28 cellular contexts compared by ENCODE assay signal in the genomic region with DNA sequence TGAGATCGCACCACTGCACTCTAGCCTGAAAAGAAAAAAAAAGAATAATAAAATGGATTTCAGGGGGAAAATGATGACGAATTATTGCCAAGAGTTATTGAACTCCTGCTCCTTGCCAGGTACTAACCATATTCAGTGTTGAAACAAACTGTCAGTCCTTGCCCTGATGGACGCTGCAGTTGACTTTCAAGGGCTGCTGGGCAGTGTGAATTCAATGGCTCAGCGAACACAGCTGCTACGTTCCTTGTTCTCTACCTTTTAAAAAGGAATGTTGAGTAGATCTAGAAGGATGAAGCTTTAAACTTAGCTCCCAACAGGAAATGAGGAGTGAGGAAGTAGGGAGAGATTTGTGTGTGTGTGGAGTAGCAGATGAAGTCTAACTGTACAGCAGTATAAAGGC. TPM values are rescaled to one million over a fixed set of nuclear protein-coding genes. Genes with fewer than 3 reads are reported as not detected.
DNase-seq lines count a peak whose midpoint lies in the region; ATAC-seq and TF ChIP-seq lines count a peak whose summit lies in the region.
"Had no signal": no experiment of that assay in that cellular context is flagged by ENCODE, and none has a peak within 500 bp of the region (broad histone marks: within the 10 kb centered on the region; RNA-seq: fewer than 3 reads in every experiment).

No MANE protein-coding gene starts in this region.

- 60 to 76% (median 75%) methylated on average over 5 of the region's 5 CpGs for WGBS in spleen, 5 donors

- H3K27ac ChIP-seq in ascending aorta (peak overlapping the region; percentile 90 to 91), lower lobe of right lung (peak overlapping the region; percentile 72), spleen (peak overlapping the region; percentile 58 to 92 (median 82))
- H3K27ac ChIP-seq: BLaER1, vagina had no signal

- H3K4me3 ChIP-seq in ascending aorta: peak overlapping the region in 1 of 2 donors; percentile 40
- H3K4me3 ChIP-seq in lower lobe of right lung: peak overlapping the region; percentile 41
- peak overlapping the region in 7 of 8 donors; percentile 11 to 63 (median 30) for H3K4me3 ChIP-seq in spleen
- H3K4me3 ChIP-seq: BLaER1, vagina had no signal

- in situ Hi-C loops in Caki2 (cut with HindIII; ENCODE audit: low pct_unique_long_range_greater_than_20kb, low sequenced_read_pairs): no loop called here

- peak; percentile 44 for DNase-seq in Caki2 (ENCODE audit: low read depth)
- DNase-seq in ascending aorta (ENCODE audit: low spot score in 2 of 2): no peak
- no peak for DNase-seq in lower lobe of right lung
- DNase-seq in spleen: no peak
- DNase-seq in central memory CD4-positive, alpha-beta T cell: no peak
- no peak for DNase-seq in stimulated activated CD4-positive, alpha-beta T cell treated with anti-CD3 and anti-CD28 coated beads, Interleukin-4, amount 100 ng/mL, for 24 hours
- DNase-seq: activated B cell treated with CpG ODN at 0.5 μM for 24 hours; activated CD4-positive, alpha-beta T cell treated with anti-CD3 and anti-CD28 coated beads, Interleukin-2, amount 10 ng/mL, durations not matched to agents 7 days and 5 days; DMS53; HCEC 1CT; left colon; midbrain; MM.1S; naive B cell; NCI-H1417; NCI-H2029; NK-92 treated with Interleukin-12 subunit alpha and Interleukin-12 subunit beta, amount 100 ng/mL, for 24 hours; nucleus accumbens; PC-3; small intestine; stimulated activated naive CD8-positive, alpha-beta T cell treated with anti-CD3 and anti-CD28 coated beads, Interleukin-15, Interleukin-2, amounts not matched to agents 100 U/mL and 50 U/mL, for 24 hours had no signal

- TF ChIP-seq CTCF in ascending aorta (IDR thresholded peaks at IDR 0.05) (no peak), lower lobe of right lung (IDR thresholded peaks at IDR 0.05) (no peak), spleen (IDR thresholded peaks at IDR 0.05 in 8 of 11, conservative IDR thresholded peaks at IDR 0.05 in 3 of 11) (no peak)

- peaks cover 37 to 76% of the 10 kb centered on the region in 2 donors for H3K4me1 ChIP-seq in ascending aorta
- H3K4me1 ChIP-seq in lower lobe of right lung: peaks cover 25% of the 10 kb centered on the region
- peaks cover 0 to 27% (median 0%) of the 10 kb centered on the region in 6 donors for H3K4me1 ChIP-seq in spleen

- H3K9me3 ChIP-seq in ascending aorta: no peaks in the 10 kb centered on the region
- no peaks in the 10 kb centered on the region for H3K9me3 ChIP-seq in lower lobe of right lung
- no peaks in the 10 kb centered on the region for H3K9me3 ChIP-seq in spleen
- H3K9me3 ChIP-seq: BLaER1, vagina had no signal

- H3K36me3 ChIP-seq in ascending aorta (no peaks in the 10 kb centered on the region), lower lobe of right lung (no peaks in the 10 kb centered on the region), spleen (no peaks in the 10 kb centered on the region)
- H3K36me3 ChIP-seq: BLaER1, vagina had no signal

- ATAC-seq in lower lobe of right lung (no peak), HG03280 (IDR thresholded peaks at IDR 0.05; ENCODE audit: unreplicated experiment) (no peak)
- ATAC-seq: esophagus mucosa; HepG2; left colon; PC-3; SK-N-SH treated with all-trans-retinoic acid at 6 μM for 48 hours; stimulated activated naive CD8-positive, alpha-beta T cell treated with anti-CD3 and anti-CD28 coated beads, Interleukin-15, Interleukin-2, amounts not matched to agents 100 U/mL and 50 U/mL, for 24 hours had no signal

- intact Hi-C loops in ascending aorta (cut with DNase I): loop anchor here (2.0 to 5.0 kb wide), 2 partner anchors 34 to 123 kb away; no protein-coding TSS in a partner anchor
- intact Hi-C loops in lower lobe of right lung (cut with DNase I): no loop called here
- intact Hi-C loops in spleen (cut with DNase I; ENCODE audit: low total_unique reads): no loop called here

- H3K27me3 ChIP-seq in ascending aorta (no peaks in the 10 kb centered on the region), lower lobe of right lung (ENCODE audit: low read depth) (no peaks in the 10 kb centered on the region), spleen (replicated peaks in 1 of 7) (peaks cover 0 to 19% (median 0%) of the 10 kb centered on the region in 7 donors)
- H3K27me3 ChIP-seq: BLaER1, vagina had no signal

- no peak for TF ChIP-seq POLR2A in spleen (IDR thresholded peaks at IDR 0.05)

RNA-seq across cellular contexts. Expression of a gene that starts 2.7 kb away (rescaled TPM):
- 204 and 241 TPM in 2 replicates for total RNA-seq in Caki2 (2014; rRNA removed; shearing (Covaris generic); ENCODE audit: low replicate concordance)
- 44.4 TPM for total RNA-seq in ascending aorta
- total RNA-seq in lower lobe of right lung: 267 TPM
- 100 to 1,000 TPM; 211 to 434 (median 254) TPM for total RNA-seq in spleen
- polyA plus RNA-seq in spleen: 10 to 100 TPM; 14.4 to 36.9 (median 19.9) TPM
- total RNA-seq: activated B cell treated with CpG ODN at 0.5 μM for 24 hours; activated CD4-positive, alpha-beta T cell treated with anti-CD3 and anti-CD28 coated beads, Interleukin-2, amount 10 ng/mL, durations not matched to agents 7 days and 5 days; activated CD8-positive, alpha-beta memory T cell treated with anti-CD3 and anti-CD28 coated beads for 36 hours; HepG2 had no signal
